1 cellular context compared by ENCODE assay signal in the genomic region with DNA sequence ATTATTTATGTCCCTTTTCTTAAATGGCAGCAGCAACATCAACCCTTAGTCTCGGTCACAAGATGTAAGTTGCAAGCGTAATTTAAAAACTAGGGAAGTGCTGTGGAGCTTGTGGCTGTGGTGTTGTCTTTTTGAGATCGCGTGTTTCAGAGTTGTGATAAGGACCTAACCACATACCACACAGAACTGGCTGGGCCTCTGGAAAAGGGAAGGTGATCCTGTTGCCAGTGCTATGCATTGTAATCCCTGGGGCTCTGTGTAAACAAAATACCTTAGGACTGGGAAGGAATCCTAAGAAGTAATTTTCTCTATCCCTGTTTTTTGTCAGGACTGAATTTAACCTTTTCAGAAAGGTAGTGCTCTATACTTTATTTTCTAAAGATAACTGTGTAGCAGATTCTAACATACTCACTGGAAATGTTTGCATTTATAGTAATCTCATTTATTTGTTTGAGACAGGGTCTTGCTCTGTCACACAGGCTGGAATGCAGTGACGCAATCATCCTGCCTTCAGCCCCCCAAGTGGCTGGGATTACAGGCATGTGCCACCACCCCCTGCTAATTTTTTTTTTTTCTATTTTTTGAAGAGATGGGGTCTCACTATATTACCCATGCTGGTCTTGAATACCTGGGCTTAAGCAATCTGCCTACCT.
TF ChIP-seq lines count a peak whose summit lies in the region.

No MANE protein-coding gene starts in this region.

TF ChIP-seq in HepG2, 621 proteins besides CTCF, POLR2A, EP300 and RAD21 (continued from another document and continues in another):
- TF ChIP-seq, protein P1, sequence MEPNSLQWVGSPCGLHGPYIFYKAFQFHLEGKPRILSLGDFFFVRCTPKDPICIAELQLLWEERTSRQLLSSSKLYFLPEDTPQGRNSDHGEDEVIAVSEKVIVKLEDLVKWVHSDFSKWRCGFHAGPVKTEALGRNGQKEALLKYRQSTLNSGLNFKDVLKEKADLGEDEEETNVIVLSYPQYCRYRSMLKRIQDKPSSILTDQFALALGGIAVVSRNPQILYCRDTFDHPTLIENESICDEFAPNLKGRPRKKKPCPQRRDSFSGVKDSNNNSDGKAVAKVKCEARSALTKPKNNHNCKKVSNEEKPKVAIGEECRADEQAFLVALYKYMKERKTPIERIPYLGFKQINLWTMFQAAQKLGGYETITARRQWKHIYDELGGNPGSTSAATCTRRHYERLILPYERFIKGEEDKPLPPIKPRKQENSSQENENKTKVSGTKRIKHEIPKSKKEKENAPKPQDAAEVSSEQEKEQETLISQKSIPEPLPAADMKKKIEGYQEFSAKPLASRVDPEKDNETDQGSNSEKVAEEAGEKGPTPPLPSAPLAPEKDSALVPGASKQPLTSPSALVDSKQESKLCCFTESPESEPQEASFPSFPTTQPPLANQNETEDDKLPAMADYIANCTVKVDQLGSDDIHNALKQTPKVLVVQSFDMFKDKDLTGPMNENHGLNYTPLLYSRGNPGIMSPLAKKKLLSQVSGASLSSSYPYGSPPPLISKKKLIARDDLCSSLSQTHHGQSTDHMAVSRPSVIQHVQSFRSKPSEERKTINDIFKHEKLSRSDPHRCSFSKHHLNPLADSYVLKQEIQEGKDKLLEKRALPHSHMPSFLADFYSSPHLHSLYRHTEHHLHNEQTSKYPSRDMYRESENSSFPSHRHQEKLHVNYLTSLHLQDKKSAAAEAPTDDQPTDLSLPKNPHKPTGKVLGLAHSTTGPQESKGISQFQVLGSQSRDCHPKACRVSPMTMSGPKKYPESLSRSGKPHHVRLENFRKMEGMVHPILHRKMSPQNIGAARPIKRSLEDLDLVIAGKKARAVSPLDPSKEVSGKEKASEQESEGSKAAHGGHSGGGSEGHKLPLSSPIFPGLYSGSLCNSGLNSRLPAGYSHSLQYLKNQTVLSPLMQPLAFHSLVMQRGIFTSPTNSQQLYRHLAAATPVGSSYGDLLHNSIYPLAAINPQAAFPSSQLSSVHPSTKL (CRISPR knock-in tag; IDR thresholded peaks at IDR 0.05) = 0 out of 2 replicates have a peak, but pooled peaks have one; percentile 20
- 0 out of 2 replicates have a peak, but pooled peaks have one; percentile 8 for TF ChIP-seq TFE3 (CRISPR knock-in tag; IDR thresholded peaks at IDR 0.05)
- no peak; the same call in 1 of the 2 replicates for TF ChIP-seq PHF21A (CRISPR knock-in tag; IDR thresholded peaks at IDR 0.05)
- peak; percentile 60 for TF ChIP-seq SAP130 (CRISPR knock-in tag; IDR thresholded peaks at IDR 0.05; ENCODE audit: low read depth)
- no peak for TF ChIP-seq YY1 (IDR thresholded peaks at IDR 0.05; ENCODE audit: insufficient read depth, insufficient replicate concordance, low read depth, low read length)
- TF ChIP-seq ZNF318 (CRISPR knock-in tag; IDR thresholded peaks at IDR 0.05) = no peak
- TF ChIP-seq KLF16 (CRISPR knock-in tag; IDR thresholded peaks at IDR 0.05) = no peak
- peak; percentile 77 for TF ChIP-seq CEBPG (CRISPR knock-in tag; IDR thresholded peaks at IDR 0.05)
- no peak for TF ChIP-seq CBX5 (CRISPR knock-in tag; IDR thresholded peaks at IDR 0.05; ENCODE audit: borderline replicate concordance)
- TF ChIP-seq, protein P2, sequence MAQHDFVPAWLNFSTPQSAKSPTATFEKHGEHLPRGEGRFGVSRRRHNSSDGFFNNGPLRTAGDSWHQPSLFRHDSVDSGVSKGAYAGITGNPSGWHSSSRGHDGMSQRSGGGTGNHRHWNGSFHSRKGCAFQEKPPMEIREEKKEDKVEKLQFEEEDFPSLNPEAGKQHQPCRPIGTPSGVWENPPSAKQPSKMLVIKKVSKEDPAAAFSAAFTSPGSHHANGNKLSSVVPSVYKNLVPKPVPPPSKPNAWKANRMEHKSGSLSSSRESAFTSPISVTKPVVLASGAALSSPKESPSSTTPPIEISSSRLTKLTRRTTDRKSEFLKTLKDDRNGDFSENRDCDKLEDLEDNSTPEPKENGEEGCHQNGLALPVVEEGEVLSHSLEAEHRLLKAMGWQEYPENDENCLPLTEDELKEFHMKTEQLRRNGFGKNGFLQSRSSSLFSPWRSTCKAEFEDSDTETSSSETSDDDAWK (CRISPR knock-in tag; IDR thresholded peaks at IDR 0.05) = no peak
- TF ChIP-seq FOXK1 (CRISPR knock-in tag; IDR thresholded peaks at IDR 0.05; ENCODE audit: borderline replicate concordance, low read depth) = no peak
- TF ChIP-seq PPARG (CRISPR knock-in tag; conservative IDR thresholded peaks at IDR 0.05) = 0 out of 2 replicates have a peak, but pooled peaks have one; percentile 28
- TF ChIP-seq GATAD2A (CRISPR knock-in tag; IDR thresholded peaks at IDR 0.05) = peak; percentile 49
- TF ChIP-seq SIX1 (CRISPR knock-in tag; IDR thresholded peaks at IDR 0.05; ENCODE audit: borderline replicate concordance) = peak; percentile 57
- TF ChIP-seq ZNF251 (CRISPR knock-in tag; IDR thresholded peaks at IDR 0.05) = no peak
- peak; percentile 34; the same call in 1 of the 2 replicates for TF ChIP-seq ZNF331 (CRISPR knock-in tag; IDR thresholded peaks at IDR 0.05)
- TF ChIP-seq FOXP1 (IDR thresholded peaks at IDR 0.05) = no peak
- TF ChIP-seq FOXP1 (CRISPR knock-in tag; IDR thresholded peaks at IDR 0.05) = peak; percentile 33; the same call in 1 of the 2 replicates
- no peak for TF ChIP-seq ETV6 (CRISPR knock-in tag; conservative IDR thresholded peaks at IDR 0.05)
- TF ChIP-seq AHDC1 (CRISPR knock-in tag; IDR thresholded peaks at IDR 0.05; ENCODE audit: borderline replicate concordance) = no peak
- TF ChIP-seq TEAD3 (CRISPR knock-in tag; optimal IDR thresholded peaks at IDR 0.05; ENCODE audit: borderline replicate concordance) = peak; percentile 77
- TF ChIP-seq NKX3-1 (CRISPR knock-in tag; IDR thresholded peaks at IDR 0.05) = no peak
- TF ChIP-seq MAFF (IDR thresholded peaks at IDR 0.05; ENCODE audit: low read depth, low read length) = no peak
- TF ChIP-seq, protein P3, sequence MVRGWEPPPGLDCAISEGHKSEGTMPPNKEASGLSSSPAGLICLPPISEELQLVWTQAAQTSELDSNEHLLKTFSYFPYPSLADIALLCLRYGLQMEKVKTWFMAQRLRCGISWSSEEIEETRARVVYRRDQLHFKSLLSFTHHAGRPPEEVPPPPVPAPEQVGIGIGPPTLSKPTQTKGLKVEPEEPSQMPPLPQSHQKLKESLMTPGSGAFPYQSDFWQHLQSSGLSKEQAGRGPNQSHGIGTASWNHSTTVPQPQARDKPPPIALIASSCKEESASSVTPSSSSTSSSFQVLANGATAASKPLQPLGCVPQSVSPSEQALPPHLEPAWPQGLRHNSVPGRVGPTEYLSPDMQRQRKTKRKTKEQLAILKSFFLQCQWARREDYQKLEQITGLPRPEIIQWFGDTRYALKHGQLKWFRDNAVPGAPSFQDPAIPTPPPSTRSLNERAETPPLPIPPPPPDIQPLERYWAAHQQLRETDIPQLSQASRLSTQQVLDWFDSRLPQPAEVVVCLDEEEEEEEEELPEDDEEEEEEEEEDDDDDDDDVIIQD (CRISPR knock-in tag; IDR thresholded peaks at IDR 0.05; ENCODE audit: low read depth) = 0 out of 2 replicates have a peak, but pooled peaks have one; percentile 24
- no peak for TF ChIP-seq ZNF256 (CRISPR knock-in tag; conservative IDR thresholded peaks at IDR 0.05)
- TF ChIP-seq, protein P4, sequence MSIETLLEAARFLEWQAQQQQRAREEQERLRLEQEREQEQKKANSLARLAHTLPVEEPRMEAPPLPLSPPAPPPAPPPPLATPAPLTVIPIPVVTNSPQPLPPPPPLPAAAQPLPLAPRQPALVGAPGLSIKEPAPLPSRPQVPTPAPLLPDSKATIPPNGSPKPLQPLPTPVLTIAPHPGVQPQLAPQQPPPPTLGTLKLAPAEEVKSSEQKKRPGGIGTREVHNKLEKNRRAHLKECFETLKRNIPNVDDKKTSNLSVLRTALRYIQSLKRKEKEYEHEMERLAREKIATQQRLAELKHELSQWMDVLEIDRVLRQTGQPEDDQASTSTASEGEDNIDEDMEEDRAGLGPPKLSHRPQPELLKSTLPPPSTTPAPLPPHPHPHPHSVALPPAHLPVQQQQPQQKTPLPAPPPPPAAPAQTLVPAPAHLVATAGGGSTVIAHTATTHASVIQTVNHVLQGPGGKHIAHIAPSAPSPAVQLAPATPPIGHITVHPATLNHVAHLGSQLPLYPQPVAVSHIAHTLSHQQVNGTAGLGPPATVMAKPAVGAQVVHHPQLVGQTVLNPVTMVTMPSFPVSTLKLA (IDR thresholded peaks at IDR 0.05) = no peak
